9 cellular contexts compared by ENCODE assay signal in the genomic region with DNA sequence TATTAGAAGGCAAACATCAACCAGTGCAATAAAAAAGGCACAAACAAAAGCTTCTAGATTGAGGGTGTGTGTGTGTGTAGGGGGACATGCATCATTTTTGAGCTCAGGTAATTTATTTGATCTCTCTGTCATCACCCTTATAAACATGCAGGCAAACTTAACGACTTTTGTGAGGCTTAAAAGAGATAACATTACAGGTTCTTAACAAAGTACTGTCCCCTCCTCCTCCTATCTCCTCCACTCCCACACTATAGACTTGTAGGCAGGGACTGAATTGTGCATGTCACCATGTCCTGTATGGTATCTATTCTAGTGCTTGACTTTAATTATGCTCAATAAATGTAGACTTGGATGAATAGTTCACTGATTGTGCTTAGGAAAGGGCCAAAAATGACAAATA.
"Had no signal": no experiment of that assay in that cellular context is flagged by ENCODE, and none has a peak within 500 bp of the region (broad histone marks: within the 10 kb centered on the region; RNA-seq: fewer than 3 reads in every experiment).

No MANE protein-coding gene starts in this region.

- H3K27ac ChIP-seq: GM23248 had no signal

- H3K4me3 ChIP-seq: GM23248, GM23338, HAP-1 had no signal

- H3K9me3 Mint-ChIP-seq: GM23338, H9, HFFc6 had no signal

- H3K27ac Mint-ChIP-seq: GM23338, H9, HFFc6 had no signal

- H3K36me3 ChIP-seq: HAP-1 had no signal

- DNase-seq: GM23248, GOT3, H7, H9, HCEC 1CT, HFFc6 had no signal

- H3K4me3 Mint-ChIP-seq: GM23338, H9, HFFc6 had no signal

- H3K9me3 ChIP-seq: HAP-1 had no signal

- ATAC-seq: GM23338, HCT116 had no signal
